8 cellular contexts compared by ENCODE assay signal in the genomic region with DNA sequence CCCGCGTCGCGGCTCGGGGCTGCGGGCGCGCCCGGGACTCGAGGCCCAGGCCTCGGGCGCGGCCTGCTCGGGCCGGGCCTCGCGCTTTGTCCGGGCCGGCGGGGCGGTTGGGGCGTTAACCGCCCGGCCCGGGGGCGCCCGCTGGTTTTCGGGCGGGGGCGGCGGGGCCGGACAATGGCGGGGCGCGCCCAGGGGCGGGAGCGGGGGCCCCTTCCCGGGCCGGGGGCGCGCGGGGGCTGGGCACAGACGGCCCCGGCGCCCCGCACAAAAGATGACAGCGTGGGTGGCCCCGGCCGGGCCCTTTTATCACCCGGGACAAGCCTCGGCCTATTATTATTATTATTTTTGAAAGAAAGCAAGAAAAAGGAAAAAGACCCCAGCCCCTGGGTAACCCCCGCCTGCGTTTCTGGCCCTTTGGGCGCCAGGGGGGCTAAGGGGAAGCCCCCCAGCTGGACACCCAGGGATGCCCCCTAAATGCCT. TPM values are rescaled to one million over a fixed set of nuclear protein-coding genes. Genes with fewer than 3 reads are reported as not detected.
DNase-seq lines count a peak whose midpoint lies in the region; ATAC-seq and TF ChIP-seq lines count a peak whose summit lies in the region.

No MANE protein-coding gene starts in this region.

- H3K4me3 ChIP-seq in NB4 (ENCODE audit: low read depth, low read length) = peak overlapping the region; percentile 64
- H3K4me3 ChIP-seq in epithelial cell of esophagus (ENCODE audit: low read length) = peak overlapping the region; percentile 80

- H3K4me3 Mint-ChIP-seq in progenitor cell of endocrine pancreas (ENCODE audit: low read depth) = peak overlapping the region; percentile 92

- H3K27me3 Mint-ChIP-seq in progenitor cell of endocrine pancreas = no peaks in the 10 kb centered on the region

- TF ChIP-seq POLR2A in NB4 (IDR thresholded peaks at IDR 0.05; ENCODE audit: extremely low read depth, insufficient read length) = no peak

- H3K9me3 Mint-ChIP-seq in progenitor cell of endocrine pancreas (ENCODE audit: low read depth) = no peaks in the 10 kb centered on the region

- H3K4me1 Mint-ChIP-seq in progenitor cell of endocrine pancreas (ENCODE audit: low read depth) = peaks cover 20% of the 10 kb centered on the region

- peaks cover 2% of the 10 kb centered on the region for H3K36me3 Mint-ChIP-seq in progenitor cell of endocrine pancreas (ENCODE audit: insufficient read depth)

- TF ChIP-seq CTCF in GM13977 (IDR thresholded peaks at IDR 0.05; ENCODE audit: extremely low read depth, insufficient read depth, missing control alignments) (no peak), NB4 (IDR thresholded peaks at IDR 0.05; ENCODE audit: low read depth, low read length) (no peak), epithelial cell of esophagus (IDR thresholded peaks at IDR 0.05; ENCODE audit: insufficient read depth, low read depth, low read length, missing control alignments) (no peak), progenitor cell of endocrine pancreas (IDR thresholded peaks at IDR 0.05; ENCODE audit: unreplicated experiment) (no peak)

- DNase-seq in GM13977 (ENCODE audit: low spot score) (peak; percentile 54), NB4 (ENCODE audit: low read depth) (no peak), epithelial cell of esophagus (ENCODE audit: low read depth) (no peak), progenitor cell of endocrine pancreas (ENCODE audit: low spot score, unreplicated experiment) (no peak), DMS 273 (lab: John Stamatoyannopoulos, UW; ENCODE audit: unreplicated experiment) (no peak), NCI-H1930 (lab: John Stamatoyannopoulos, UW) (no peak)
- DNase-seq in activated CD4-positive, CD25-positive, alpha-beta regulatory T cell treated with anti-CD3 and anti-CD28 coated beads, Interleukin-2, amount 50 U/mL, for 72 hours = no peak

- no peak for ATAC-seq in activated CD4-positive, CD25-positive, alpha-beta regulatory T cell treated with anti-CD3 and anti-CD28 coated beads, Interleukin-2, amount 50 U/mL, for 24 hours

- H3K27ac Mint-ChIP-seq in progenitor cell of endocrine pancreas = no peak overlapping the region

- in situ Hi-C loops in GM13977 (cut with MboI; ENCODE audit: low pct_unique_long_range_greater_than_20kb, low sequenced_read_pairs, unreplicated experiment) = no loop called here

RNA-seq across cellular contexts. Expression of gene KDM4B, which starts 0.4 kb away (rescaled TPM):
- total RNA-seq in progenitor cell of endocrine pancreas = 59.6 TPM in 2 replicates
